ENCODE assay signal across 19 cellular contexts in the genomic region with DNA sequence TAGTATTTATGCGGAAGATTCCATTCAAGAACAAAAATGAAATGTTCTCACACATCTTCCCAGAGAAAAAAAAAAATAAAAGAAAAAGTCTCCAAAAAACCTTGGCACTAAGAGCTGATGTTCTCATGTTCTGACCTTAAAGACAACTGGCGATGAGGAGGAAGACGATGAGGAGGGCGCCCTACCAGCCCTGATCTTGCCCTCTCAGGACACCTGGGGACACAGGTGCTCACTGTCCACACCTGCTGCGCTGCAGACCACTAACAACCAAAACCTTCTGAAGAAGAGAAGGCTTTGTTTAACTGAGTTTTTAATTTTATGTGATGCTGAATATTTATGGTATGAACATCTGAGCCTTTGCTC.
DNase-seq lines count a peak whose midpoint lies in the region; ATAC-seq lines count a peak whose summit lies in the region.
"Had no signal": no experiment of that assay in that cellular context is flagged by ENCODE, and none has a peak within 500 bp of the region (broad histone marks: within the 10 kb centered on the region; RNA-seq: fewer than 3 reads in every experiment).

No MANE protein-coding gene starts in this region.

- no peak overlapping the region for H3K4ac ChIP-seq in neuronal stem cell (ENCODE audit: low read length)

- H2AK5ac ChIP-seq in neuronal stem cell (ENCODE audit: low read depth, low read length), result peak overlapping the region; percentile 44

- H3K27me3 ChIP-seq in CD8-positive, alpha-beta memory T cell (ENCODE audit: insufficient read depth, low read length, poor library complexity, severe bottlenecking), result no peaks in the 10 kb centered on the region
- H3K27me3 ChIP-seq in neuronal stem cell (ENCODE audit: control insufficient read depth in 3 of 3, insufficient read depth in 3 of 3, low read depth in 1 of 3, low read length in 3 of 3), result no peaks in the 10 kb centered on the region
- H3K27me3 ChIP-seq: body of pancreas, upper lobe of right lung had no signal

- H3K36me3 ChIP-seq in CD8-positive, alpha-beta memory T cell (ENCODE audit: insufficient read depth, low read length), result no peaks in the 10 kb centered on the region
- no peaks in the 10 kb centered on the region for H3K36me3 ChIP-seq in neuronal stem cell (replicated peaks in 1 of 2; ENCODE audit: control insufficient read depth in 2 of 2, insufficient read depth in 2 of 2, low read length in 2 of 2)
- H3K36me3 ChIP-seq: upper lobe of right lung had no signal

- peak overlapping the region; percentile 86 for H3K4me3 Mint-ChIP-seq in T-helper 2 cell treated with Interferon-gamma antibody and Interleukin-4, amounts not matched to agents 5 μg/mL and 100 μg/mL, for 36 hours
- H3K4me3 Mint-ChIP-seq in CD8-positive, alpha-beta memory T cell, result peak overlapping the region in 6 of 7 donors; percentile 12 to 82 (median 60)
- H3K4me3 Mint-ChIP-seq in activated naive CD8-positive, alpha-beta T cell treated with anti-CD3 and anti-CD28 coated beads, Interleukin-2, amount 50 U/mL, for 24 hours, result peak overlapping the region; percentile 66

- H2BK120ac ChIP-seq in neuronal stem cell (ENCODE audit: low read depth, low read length), result no peak overlapping the region

- H3K27ac Mint-ChIP-seq in T-helper 2 cell treated with Interferon-gamma antibody and Interleukin-4, amounts not matched to agents 5 μg/mL and 100 μg/mL, for 36 hours, result peak overlapping the region; percentile 89
- peak overlapping the region in 7 of 8 donors; percentile 15 to 96 (median 79) for H3K27ac Mint-ChIP-seq in CD8-positive, alpha-beta memory T cell
- H3K27ac Mint-ChIP-seq in activated naive CD8-positive, alpha-beta T cell treated with anti-CD3 and anti-CD28 coated beads, Interleukin-2, amount 50 U/mL, for 24 hours, result peak overlapping the region; percentile 88
- H3K27ac Mint-ChIP-seq: IgD-negative memory B cell had no signal

- H2BK5ac ChIP-seq in neuronal stem cell (ENCODE audit: low read length), result no peak overlapping the region

- H3K23ac ChIP-seq in neuronal stem cell (ENCODE audit: low read depth, low read length, poor library complexity), result no peak overlapping the region

- H3K9ac ChIP-seq in neuronal stem cell (ENCODE audit: low read depth, low read length, poor library complexity), result no peak overlapping the region

- no peaks in the 10 kb centered on the region for H3K9me3 Mint-ChIP-seq in T-helper 2 cell treated with Interferon-gamma antibody and Interleukin-4, amounts not matched to agents 5 μg/mL and 100 μg/mL, for 36 hours
- H3K9me3 Mint-ChIP-seq in CD8-positive, alpha-beta memory T cell, result peaks cover 0 to 4% (median 0%) of the 10 kb centered on the region in 5 donors
- no peaks in the 10 kb centered on the region for H3K9me3 Mint-ChIP-seq in activated naive CD8-positive, alpha-beta T cell treated with anti-CD3 and anti-CD28 coated beads, Interleukin-2, amount 50 U/mL, for 24 hours
- H3K9me3 Mint-ChIP-seq: IgD-negative memory B cell had no signal

- ATAC-seq in activated naive CD8-positive, alpha-beta T cell treated with anti-CD3 and anti-CD28 coated beads, Interleukin-2, amount 50 U/mL, for 24 hours, result no peak
- ATAC-seq: body of pancreas had no signal

- no peak overlapping the region for H3K4me2 ChIP-seq in neuronal stem cell (ENCODE audit: insufficient read depth, low read length, poor library complexity, severe bottlenecking)

- H4K8ac ChIP-seq in neuronal stem cell (ENCODE audit: low read depth, low read length), result no peak overlapping the region

- no peak overlapping the region for H2AFZ ChIP-seq in neuronal stem cell (ENCODE audit: low read length)

- no peak overlapping the region for H3K14ac ChIP-seq in neuronal stem cell (ENCODE audit: low read length)

- H2BK15ac ChIP-seq in neuronal stem cell (ENCODE audit: low read length), result no peak overlapping the region

- CTCF ChIA-PET in CD8-positive, alpha-beta memory T cell (lab: Charles Lee), result interaction anchor here (1.1 kb wide), 1 partner anchor 36 kb away, joined by 3 read pairs; no protein-coding TSS in a partner anchor

- H3K36me3 Mint-ChIP-seq in T-helper 2 cell treated with Interferon-gamma antibody and Interleukin-4, amounts not matched to agents 5 μg/mL and 100 μg/mL, for 36 hours (ENCODE audit: low read depth), result peaks cover 32% of the 10 kb centered on the region
- peaks cover 0 to 7% (median 2%) of the 10 kb centered on the region in 3 donors for H3K36me3 Mint-ChIP-seq in CD8-positive, alpha-beta memory T cell
- H3K36me3 Mint-ChIP-seq in activated naive CD8-positive, alpha-beta T cell treated with anti-CD3 and anti-CD28 coated beads, Interleukin-2, amount 50 U/mL, for 24 hours (ENCODE audit: low read depth), result peaks cover 2% of the 10 kb centered on the region

- no peak overlapping the region for H3K18ac ChIP-seq in neuronal stem cell (ENCODE audit: low read length)

- peaks cover 56% of the 10 kb centered on the region for H3K4me1 Mint-ChIP-seq in T-helper 2 cell treated with Interferon-gamma antibody and Interleukin-4, amounts not matched to agents 5 μg/mL and 100 μg/mL, for 36 hours (ENCODE audit: low read depth)
- peaks cover 48 to 85% (median 77%) of the 10 kb centered on the region in 3 donors for H3K4me1 Mint-ChIP-seq in CD8-positive, alpha-beta memory T cell
- peaks cover 68% of the 10 kb centered on the region for H3K4me1 Mint-ChIP-seq in activated naive CD8-positive, alpha-beta T cell treated with anti-CD3 and anti-CD28 coated beads, Interleukin-2, amount 50 U/mL, for 24 hours

- H3K27me3 Mint-ChIP-seq in T-helper 2 cell treated with Interferon-gamma antibody and Interleukin-4, amounts not matched to agents 5 μg/mL and 100 μg/mL, for 36 hours (ENCODE audit: low read depth), result no peaks in the 10 kb centered on the region
- H3K27me3 Mint-ChIP-seq in CD8-positive, alpha-beta memory T cell, result peaks cover 0 to 3% of the 10 kb centered on the region in 2 donors
- no peaks in the 10 kb centered on the region for H3K27me3 Mint-ChIP-seq in activated naive CD8-positive, alpha-beta T cell treated with anti-CD3 and anti-CD28 coated beads, Interleukin-2, amount 50 U/mL, for 24 hours

- DNase-seq in T-helper 2 cell treated with Interferon-gamma antibody and Interleukin-4, amounts not matched to agents 5 μg/mL and 100 μg/mL, for 36 hours (ENCODE audit: low spot score), result no peak
- DNase-seq in T-helper 2 cell (no peak), neuronal stem cell (ENCODE audit: low spot score) (no peak), COLO668 (lab: John Stamatoyannopoulos, UW; ENCODE audit: unreplicated experiment) (no peak), medulla oblongata (ENCODE audit: extremely low spot score) (no peak), caudate nucleus (lab: John Stamatoyannopoulos, UW) (no peak)
- no peak for DNase-seq in CD8-positive, alpha-beta memory T cell
- DNase-seq in activated naive CD8-positive, alpha-beta T cell treated with anti-CD3 and anti-CD28 coated beads, Interleukin-2, amount 50 U/mL, for 24 hours, result no peak
- DNase-seq: 8988T, body of pancreas, cortex of kidney, DMS79, MV-4-11, NCI-H1930, NCI-H510A, SHP77 treated with DMSO at 0.1 percent for 48 hours had no signal

- no peaks in the 10 kb centered on the region for H3K9me3 ChIP-seq in CD8-positive, alpha-beta memory T cell (ENCODE audit: low read length)
- H3K9me3 ChIP-seq in neuronal stem cell (replicated peaks in 1 of 2; ENCODE audit: control insufficient read depth in 2 of 2, insufficient read depth in 1 of 2, low read depth in 1 of 2, low read length in 2 of 2), result peaks cover 0 to 1% of the 10 kb centered on the region in 2 donors
- H3K9me3 ChIP-seq: body of pancreas, upper lobe of right lung had no signal

- H3K27ac ChIP-seq in CD8-positive, alpha-beta memory T cell (ENCODE audit: low read depth, low read length), result no peak overlapping the region
- H3K27ac ChIP-seq in neuronal stem cell (replicated peaks; ENCODE audit: low read length), result no peak overlapping the region
- H3K27ac ChIP-seq in caudate nucleus (ENCODE audit: low read depth, low read length), result no peak overlapping the region
- H3K27ac ChIP-seq: body of pancreas, epithelial cell of prostate, upper lobe of right lung had no signal

- peaks cover 5% of the 10 kb centered on the region for H3K79me1 ChIP-seq in neuronal stem cell (ENCODE audit: low read depth, low read length)

- POLR2A ChIA-PET in CD8-positive, alpha-beta memory T cell (lab: Charles Lee), result no interaction called here

- peak overlapping the region; percentile 4 for H2BK12ac ChIP-seq in neuronal stem cell (ENCODE audit: low read length)

- H3K4me3 ChIP-seq in CD8-positive, alpha-beta memory T cell (ENCODE audit: low read length), result no peak overlapping the region
- H3K4me3 ChIP-seq in neuronal stem cell (ENCODE audit: low read length in 2 of 2), result no peak overlapping the region
- H3K4me3 ChIP-seq: body of pancreas, upper lobe of right lung had no signal

- H4K91ac ChIP-seq in neuronal stem cell (ENCODE audit: low read depth, low read length, poor library complexity), result no peak overlapping the region

- no CpG with 5 or more reads among the region's 5 CpGs for WGBS in neuronal stem cell (ENCODE audit: extremely low coverage in 2 of 2, insufficient read length in 2 of 2, insufficient replicate concordance in 1 of 2), 2 donors

- peaks cover 36% of the 10 kb centered on the region for H3K4me1 ChIP-seq in CD8-positive, alpha-beta memory T cell (ENCODE audit: insufficient read depth, low read length)
- H3K4me1 ChIP-seq in neuronal stem cell (ENCODE audit: control insufficient read depth in 2 of 2, insufficient read depth in 1 of 2, low read depth in 1 of 2, low read length in 2 of 2), result peaks cover 20 to 21% of the 10 kb centered on the region in 2 donors
